ENCODE assay signal across 17 cellular contexts in genomic region chr3:177451277-177451880, GRCh38.
A peak's percentile ranks its signal among the peaks of the same experiment; 100 is the strongest.
DNase-seq lines count a peak whose midpoint lies in the region; ATAC-seq and TF ChIP-seq lines count a peak whose summit lies in the region.
"Had no signal": no experiment of that assay in that cellular context is flagged by ENCODE, and none has a peak within 500 bp of the region (broad histone marks: within the 10 kb centered on the region; RNA-seq: fewer than 3 reads in every experiment).

No MANE protein-coding gene starts in this region.

- no peaks in the 10 kb centered on the region for H3K36me3 ChIP-seq in RWPE2 (ENCODE audit: low read depth)
- no peaks in the 10 kb centered on the region for H3K36me3 ChIP-seq in endodermal cell (ENCODE audit: control insufficient read depth, insufficient read depth, low read length)
- no peaks in the 10 kb centered on the region for H3K36me3 ChIP-seq in muscle layer of colon (ENCODE audit: insufficient read depth, low read length)
- H3K36me3 ChIP-seq in transverse colon, result no peaks in the 10 kb centered on the region
- H3K36me3 ChIP-seq: cardiac muscle cell had no signal

- H3K27me3 ChIP-seq in RWPE2 (ENCODE audit: insufficient read depth, poor library complexity, severe bottlenecking) (no peaks in the 10 kb centered on the region), endodermal cell (ENCODE audit: control insufficient read depth, insufficient read depth, low read length, poor library complexity, severe bottlenecking) (no peaks in the 10 kb centered on the region), muscle layer of colon (ENCODE audit: control insufficient read depth in 1 of 2, insufficient read depth in 2 of 2, low read length in 2 of 2) (no peaks in the 10 kb centered on the region), transverse colon (no peaks in the 10 kb centered on the region)
- H3K27me3 ChIP-seq: cardiac muscle cell had no signal

- no peaks in the 10 kb centered on the region for H3K27me3 Mint-ChIP-seq in endodermal cell (ENCODE audit: insufficient read depth)
- H3K27me3 Mint-ChIP-seq: CD4-positive, CD25-positive, alpha-beta regulatory T cell had no signal

- H3K4me1 ChIP-seq in RWPE2 (ENCODE audit: insufficient read depth, poor library complexity, severe bottlenecking), result peaks cover 47% of the 10 kb centered on the region
- H3K4me1 ChIP-seq in endodermal cell (ENCODE audit: control insufficient read depth, insufficient read depth, low read length), result no peaks in the 10 kb centered on the region
- peaks cover 30% of the 10 kb centered on the region for H3K4me1 ChIP-seq in muscle layer of colon (ENCODE audit: insufficient read depth, low read length)
- H3K4me1 ChIP-seq in transverse colon, result peaks cover 6 to 44% (median 18%) of the 10 kb centered on the region in 4 donors

- no peak overlapping the region for H3K4me3 Mint-ChIP-seq in endodermal cell
- H3K4me3 Mint-ChIP-seq: CD4-positive, CD25-positive, alpha-beta regulatory T cell had no signal

- in situ Hi-C loops in transverse colon (cut with MboI; ENCODE audit: low pct_ligation_motif_present in 1 of 4, low pct_unique_long_range_greater_than_20kb in 1 of 4, low sequenced_read_pairs in 3 of 4), result no loop called here

- no peaks in the 10 kb centered on the region for H3K9me3 Mint-ChIP-seq in endodermal cell
- H3K9me3 Mint-ChIP-seq: activated T-helper 2 cell treated with anti-CD3 and anti-CD28 coated beads, Interferon-gamma antibody, Interleukin-2, Interleukin-4, amounts not matched to agents 10 μg/mL and 5 μg/mL and 100 μg/mL, durations not matched to agents 14 hours and 24 hours and 36 hours had no signal

- no peak overlapping the region for H3K27ac Mint-ChIP-seq in endodermal cell
- H3K27ac Mint-ChIP-seq: activated T-helper 2 cell treated with anti-CD3 and anti-CD28 coated beads, Interferon-gamma antibody, Interleukin-2, Interleukin-4, amounts not matched to agents 10 μg/mL and 5 μg/mL and 100 μg/mL, durations not matched to agents 14 hours and 24 hours and 36 hours; CD4-positive, CD25-positive, alpha-beta regulatory T cell had no signal

- DNase-seq in RWPE2 (ENCODE audit: low spot score) (no peak), endodermal cell (no peak), transverse colon (no peak), left ventricle myocardium superior (no peak)
- DNase-seq: activated CD4-positive, alpha-beta T cell treated with anti-CD3 and anti-CD28 coated beads, Interleukin-2, amount 50 U/mL, for 4 hours; CD4-positive, CD25-positive, alpha-beta regulatory T cell; GOT3; mucosa of descending colon; NCI-H1694 treated with DMSO at 0.1 percent for 48 hours; NCI-H526; stimulated activated naive CD4-positive, alpha-beta T cell treated with Interleukin-2 at 50 U/mL for 16 hours had no signal

- intact Hi-C loops in transverse colon (cut with DNase I; ENCODE audit: low total_unique reads), result no loop called here
- intact Hi-C loops in left ventricle myocardium superior (cut with micrococcal nuclease), result no loop called here

- H3K36me3 Mint-ChIP-seq in endodermal cell (ENCODE audit: low read depth), result no peaks in the 10 kb centered on the region
- H3K36me3 Mint-ChIP-seq: CD4-positive, CD25-positive, alpha-beta regulatory T cell had no signal

- TF ChIP-seq CTCF in RWPE2 (IDR thresholded peaks at IDR 0.05; ENCODE audit: poor library complexity, severe bottlenecking) (no peak), endodermal cell (conservative IDR thresholded peaks at IDR 0.05) (no peak), transverse colon (IDR thresholded peaks at IDR 0.05) (no peak)

- no peak overlapping the region for H3K9ac ChIP-seq in endodermal cell (ENCODE audit: extremely low read depth, low read length, poor library complexity, severe bottlenecking)
- peak overlapping the region; percentile 37 for H3K9ac ChIP-seq in muscle layer of colon (ENCODE audit: low read length)
- H3K9ac ChIP-seq: KMS-11 had no signal

- H3K9me3 ChIP-seq in RWPE2 (ENCODE audit: severe bottlenecking) (no peaks in the 10 kb centered on the region), endodermal cell (ENCODE audit: control insufficient read depth, low read length) (no peaks in the 10 kb centered on the region), muscle layer of colon (ENCODE audit: low read length) (no peaks in the 10 kb centered on the region), transverse colon (no peaks in the 10 kb centered on the region)
- H3K9me3 ChIP-seq: mucosa of descending colon had no signal

- WGBS in endodermal cell (ENCODE audit: insufficient coverage in 1 of 2, insufficient read length in 1 of 2), 2 experiments, result 60 to 92% methylated on average over 8 to 10 of the region's 10 CpGs
- 65 to 76% methylated on average over 8 to 10 of the region's 10 CpGs for WGBS in transverse colon (ENCODE audit: low coverage in 1 of 2), 2 donors

- no peaks in the 10 kb centered on the region for H3K4me1 Mint-ChIP-seq in endodermal cell

- H3K27ac ChIP-seq in RWPE2 (ENCODE audit: poor library complexity, severe bottlenecking) (peak overlapping the region; percentile 92), endodermal cell (ENCODE audit: low read depth, low read length) (peak overlapping the region; percentile 93), muscle layer of colon (ENCODE audit: low read depth, low read length) (peak overlapping the region; percentile 53), transverse colon (peak overlapping the region; percentile 53 to 77 (median 70))
- H3K27ac ChIP-seq: cardiac muscle cell, KMS-11 had no signal

- no peak for TF ChIP-seq EP300 in transverse colon (IDR thresholded peaks at IDR 0.05; ENCODE audit: low read depth)

- no peak overlapping the region for H3K4me3 ChIP-seq in RWPE2 (ENCODE audit: severe bottlenecking)
- H3K4me3 ChIP-seq in endodermal cell (ENCODE audit: low read length), result no peak overlapping the region
- H3K4me3 ChIP-seq in muscle layer of colon (ENCODE audit: low read depth in 1 of 2, low read length in 2 of 2), result peak overlapping the region in 1 of 2 donors; percentile 45
- no peak overlapping the region for H3K4me3 ChIP-seq in transverse colon
- H3K4me3 ChIP-seq: cardiac muscle cell, mucosa of descending colon had no signal

- ATAC-seq in RWPE2 (ENCODE audit: low read depth) (no peak), HG03095 (IDR thresholded peaks at IDR 0.05; ENCODE audit: unreplicated experiment) (no peak), left ventricle myocardium superior (no peak), GM19324 (IDR thresholded peaks at IDR 0.05; ENCODE audit: low FRiP score, unreplicated experiment) (no peak)
- ATAC-seq: mucosa of descending colon had no signal

- no peak for TF ChIP-seq POLR2A in transverse colon (IDR thresholded peaks at IDR 0.05)
